8 cellular contexts compared by ENCODE assay signal in genomic region chr1:244834596-244835275, GRCh38. TPM values are rescaled to one million over a fixed set of nuclear protein-coding genes. Genes with fewer than 3 reads are reported as not detected.
DNase-seq lines count a peak whose midpoint lies in the region; ATAC-seq, FAIRE-seq and TF ChIP-seq lines count a peak whose summit lies in the region.

No MANE protein-coding gene starts in this region.

- no peak overlapping the region for H2AFZ ChIP-seq in GM23338

- H3K4me2 ChIP-seq in GM23338 = peak overlapping the region; percentile 78

- WGBS in ovary, 3 donors = 0 to 1% (median 0%) methylated on average over 34 to 49 of the region's 49 CpGs
- 0% methylated on average over 22 to 41 of the region's 49 CpGs for WGBS in upper lobe of left lung, 2 donors

- peak overlapping the region; percentile 100 for H3K27ac Mint-ChIP-seq in GM23338

- ATAC-seq in GM23338 (peak; percentile 72), upper lobe of left lung (ENCODE audit: low FRiP score in 2 of 2) (peak; percentile 86 to 89)

- peak overlapping the region; percentile 85 for H3K4me3 Mint-ChIP-seq in GM23338

- TF ChIP-seq POLR2A in ovary (IDR thresholded peaks at IDR 0.05) = peak; percentile 44
- TF ChIP-seq POLR2A in upper lobe of left lung (IDR thresholded peaks at IDR 0.05) = peak in 3 of 4 donors; percentile 35 to 77 (median 49)

- H3K9me2 ChIP-seq in GM23338 (ENCODE audit: insufficient read depth) = no peaks in the 10 kb centered on the region

- H3K9me3 ChIP-seq in ovary = no peaks in the 10 kb centered on the region
- H3K9me3 ChIP-seq in upper lobe of left lung = no peaks in the 10 kb centered on the region

- peaks cover 20% of the 10 kb centered on the region for H3K36me3 Mint-ChIP-seq in GM23338 (ENCODE audit: low read depth)

- H3K36me3 ChIP-seq in GM23338 (ENCODE audit: insufficient read depth) (no peaks in the 10 kb centered on the region; the same call in 1 of the 2 replicates), ovary (no peaks in the 10 kb centered on the region), upper lobe of left lung (peaks cover 0 to 3% (median 0%) of the 10 kb centered on the region in 4 donors)

- DNase-seq in GM23338 (ENCODE audit: low spot score) (peak; percentile 83), LHCN-M2 (ENCODE audit: low read depth) (peak; percentile 94), SHP77 (lab: John Stamatoyannopoulos, UW) (peak; percentile 94), foreskin melanocyte (peak; percentile 91), ovary (peak in 1 of 5 donors; percentile 85), upper lobe of left lung (peak in 1 of 2 donors; percentile 87)
- DNase-seq in activated naive CD4-positive, alpha-beta T cell (lab: John Stamatoyannopoulos, UW) = peak; percentile 87 to 92 (median 91)

- H3K4me3 ChIP-seq in GM23338 = peak overlapping the region; percentile 73
- H3K4me3 ChIP-seq in ovary = peak overlapping the region; percentile 91
- peak overlapping the region; percentile 36 to 90 (median 78) for H3K4me3 ChIP-seq in upper lobe of left lung

- H3K27me3 ChIP-seq in GM23338 (ENCODE audit: insufficient read depth) = no peaks in the 10 kb centered on the region
- no peaks in the 10 kb centered on the region for H3K27me3 ChIP-seq in ovary
- no peaks in the 10 kb centered on the region for H3K27me3 ChIP-seq in upper lobe of left lung

- TF ChIP-seq EP300 in ovary (IDR thresholded peaks at IDR 0.05) = no peak
- no peak for TF ChIP-seq EP300 in upper lobe of left lung (IDR thresholded peaks at IDR 0.05)

- no peaks in the 10 kb centered on the region; the same call in 2 of the 3 replicates for H3K9me3 Mint-ChIP-seq in GM23338

- H3K79me2 ChIP-seq in GM23338 (replicated peaks; ENCODE audit: insufficient read depth) = peaks cover 38% of the 10 kb centered on the region

- peaks cover 18% of the 10 kb centered on the region for H3K27me3 Mint-ChIP-seq in GM23338 (ENCODE audit: insufficient read depth, low read depth, poor library complexity)

- H4K20me1 ChIP-seq in GM23338 (replicated peaks; ENCODE audit: insufficient read depth) = peaks cover 5% of the 10 kb centered on the region; the same call in 1 of the 2 replicates

- peaks cover 8% of the 10 kb centered on the region; the same call in 1 of the 2 replicates for H3F3A ChIP-seq in GM23338 (replicated peaks; ENCODE audit: low read depth)

- peak; percentile 17 for FAIRE-seq in G401.6 (lab: Jason Lieb, UNC)

- peaks cover 34% of the 10 kb centered on the region for H3K4me1 Mint-ChIP-seq in GM23338

- H3K4me1 ChIP-seq in GM23338 (ENCODE audit: insufficient read depth) = peaks cover 24% of the 10 kb centered on the region
- H3K4me1 ChIP-seq in ovary (ENCODE audit: insufficient read depth) = peaks cover 2% of the 10 kb centered on the region
- H3K4me1 ChIP-seq in upper lobe of left lung = peaks cover 17 to 44% (median 24%) of the 10 kb centered on the region in 4 donors

- intact Hi-C loops in ovary (cut with DNase I) = loop anchor here in 3 of 4 donors (1.0 to 10.0 kb wide), 4 partner anchors 29 to 1730 kb away; partner anchors contain the start of genes CNST (in 1 of the 3), HNRNPU (in 1 of the 3) and TFB2M (in 1 of the 3)

- TF ChIP-seq CTCF in GM23338 (conservative IDR thresholded peaks at IDR 0.05; ENCODE audit: low read depth in 2 of 2) (no peak), ovary (IDR thresholded peaks at IDR 0.05) (no peak), upper lobe of left lung (IDR thresholded peaks at IDR 0.05) (peak in 1 of 6 experiments; percentile 12)

- H3K27ac ChIP-seq in GM23338 (ENCODE audit: low read depth) = peak overlapping the region; percentile 100
- peak overlapping the region; percentile 97 to 98 for H3K27ac ChIP-seq in ovary
- peak overlapping the region; percentile 97 to 100 (median 100) for H3K27ac ChIP-seq in upper lobe of left lung

TF ChIP-seq in GM23338, 12 proteins besides CTCF, POLR2A, EP300 and RAD21:
- TF ChIP-seq EZH2phosphoT487 (IDR thresholded peaks at IDR 0.05; ENCODE audit: unreplicated experiment) (no peak), POLR2AphosphoS5 (IDR thresholded peaks at IDR 0.05; ENCODE audit: low read depth) (peak; percentile 81), ETS1 (IDR thresholded peaks at IDR 0.05) (0 out of 2 replicates have a peak, but pooled peaks have one; percentile 27), ZNF114 (CRISPR knock-in tag; IDR thresholded peaks at IDR 0.05) (no peak), STAT1 (IDR thresholded peaks at IDR 0.05; ENCODE audit: unreplicated experiment) (no peak), EZH2 (IDR thresholded peaks at IDR 0.05; ENCODE audit: low read depth, unreplicated experiment) (no peak), CREB1 (CRISPR knock-in tag; IDR thresholded peaks at IDR 0.05; ENCODE audit: low read depth) (peak; percentile 10; the same call in 1 of the 2 replicates)

RNA-seq across cellular contexts. Expression of gene COX20, which starts 0.7 kb away (rescaled TPM):
- 19.3 and 20.0 TPM in 2 replicates for total RNA-seq in GM23338 (2014; rRNA removed; shearing (Covaris generic))
- polyA plus RNA-seq in GM23338 (2016; fragmentation: Nextera tagmentation; extraction: Ambion mirVana) (175 and 187 TPM in 2 replicates), ovary (100 to 1,000 TPM in 1 of 2 donors, 10 to 100 TPM in 1; 37.7 to 107 TPM)
- total RNA-seq in LHCN-M2 (2014; rRNA removed) (54.7 and 56.8 TPM in 2 replicates), ovary (10 to 100 TPM; 25.2 to 40.0 (median 35.8) TPM), upper lobe of left lung (10 to 100 TPM in 5 of 6 donors, 1 to 10 TPM in 1; 9.4 to 35.3 (median 25.6) TPM)
- 71.7 TPM for polyA plus RNA-seq in LHCN-M2 (2012)

RNA-seq across cellular contexts. Expression of gene HNRNPU, which starts 29.6 kb away (rescaled TPM):
- 630 and 687 TPM in 2 replicates for total RNA-seq in GM23338 (2014; rRNA removed; shearing (Covaris generic))
- polyA plus RNA-seq in GM23338 (2016; fragmentation: Nextera tagmentation; extraction: Ambion mirVana) (406 and 422 TPM in 2 replicates), ovary (100 to 1,000 TPM; 163 to 377 TPM)
- total RNA-seq in LHCN-M2 (2014; rRNA removed) (377 and 407 TPM in 2 replicates), ovary (100 to 1,000 TPM; 269 to 408 (median 314) TPM), upper lobe of left lung (100 to 1,000 TPM; 213 to 505 (median 304) TPM)
- polyA plus RNA-seq in LHCN-M2 (2012) = 282 TPM
